ENCODE assay signal across 8 cellular contexts in the genomic region with DNA sequence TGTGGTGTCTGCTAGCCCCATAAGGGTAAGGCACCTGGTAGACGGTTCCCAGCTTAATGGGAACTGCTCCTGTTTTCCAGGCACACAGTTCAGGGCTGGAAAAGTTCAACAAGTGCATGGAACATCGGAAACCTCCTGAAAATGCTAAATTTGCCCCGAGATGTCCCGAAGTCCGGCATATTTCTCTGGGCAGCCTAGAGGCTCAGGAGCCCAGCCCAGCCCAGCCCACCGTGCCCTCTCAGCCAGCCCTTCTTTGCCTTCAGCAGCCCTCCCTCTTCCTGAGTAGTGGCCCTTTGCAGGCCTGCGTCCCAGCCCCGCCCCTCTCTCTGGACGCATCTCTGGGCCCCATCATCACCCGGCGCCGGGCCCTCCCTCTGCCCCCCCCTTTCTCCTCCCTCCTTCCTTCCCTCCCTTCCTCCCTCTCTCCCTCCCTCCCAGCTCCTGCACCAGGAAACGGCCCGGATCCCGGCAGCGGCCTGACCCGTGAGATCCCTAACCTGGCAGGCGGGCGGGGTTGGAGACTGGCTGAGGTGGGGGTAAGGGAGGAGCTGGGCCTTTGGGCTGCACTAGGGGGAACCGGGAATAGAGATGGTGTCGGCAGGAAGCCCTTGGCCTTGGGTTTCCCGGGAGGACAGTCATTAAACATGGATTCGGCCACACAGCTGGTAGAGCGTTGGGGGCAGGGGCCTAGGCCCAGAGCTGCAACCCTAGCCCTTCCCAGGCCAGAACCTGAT. TPM values are rescaled to one million over a fixed set of nuclear protein-coding genes. Genes with fewer than 3 reads are reported as not detected.
DNase-seq lines count a peak whose midpoint lies in the region; ATAC-seq, FAIRE-seq and TF ChIP-seq lines count a peak whose summit lies in the region.

A gene with protein sequence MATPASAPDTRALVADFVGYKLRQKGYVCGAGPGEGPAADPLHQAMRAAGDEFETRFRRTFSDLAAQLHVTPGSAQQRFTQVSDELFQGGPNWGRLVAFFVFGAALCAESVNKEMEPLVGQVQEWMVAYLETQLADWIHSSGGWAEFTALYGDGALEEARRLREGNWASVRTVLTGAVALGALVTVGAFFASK (plus strand): TSS at position 422 of the 734 bp plus-strand sequence. CDS start 935 bp downstream, outside the sequence.

- WGBS in heart left ventricle, 4 donors, result 0 to 1% (median 0%) methylated on average over 23 to 24 of the region's 24 CpGs
- WGBS in pancreas, 2 donors, result 0 to 1% methylated on average over 24 of the region's 24 CpGs

- H3K36me3 ChIP-seq in heart left ventricle (peaks cover 0 to 36% (median 23%) of the 10 kb centered on the region in 9 donors), pancreas (peaks cover 0 to 5% (median 0%) of the 10 kb centered on the region in 3 donors)

- peak; percentile 93 for DNase-seq in DMS79 treated with DMSO at 0.1 percent for 48 hours (lab: John Stamatoyannopoulos, UW)
- DNase-seq in NCI-H510A (lab: John Stamatoyannopoulos, UW), result peak; percentile 95
- DNase-seq in amniotic stem cell (lab: John Stamatoyannopoulos, UW), result peak; percentile 78
- DNase-seq in heart left ventricle, result peak; percentile 93 to 96 (median 93)
- peak; percentile 85 to 94 (median 92) for DNase-seq in pancreas

- H3K4me1 ChIP-seq in heart left ventricle (peaks cover 0 to 53% (median 32%) of the 10 kb centered on the region in 12 donors), pancreas (peaks cover 9 to 23% (median 19%) of the 10 kb centered on the region in 3 donors)

- no peak for FAIRE-seq in pancreas (lab: Jason Lieb, UNC)

- TF ChIP-seq CTCF in heart left ventricle (IDR thresholded peaks at IDR 0.05), result no peak
- no peak for TF ChIP-seq CTCF in pancreas (IDR thresholded peaks at IDR 0.05)

- H3K9me3 ChIP-seq in heart left ventricle (no peaks in the 10 kb centered on the region), pancreas (no peaks in the 10 kb centered on the region)

- no peaks in the 10 kb centered on the region for H3K27me3 ChIP-seq in heart left ventricle
- H3K27me3 ChIP-seq in pancreas, result no peaks in the 10 kb centered on the region

- H3K27ac ChIP-seq in heart left ventricle, result peak within 1 kb of the TSS; percentile 60 to 94 (median 90)
- peak within 1 kb of the TSS; percentile 66 to 90 (median 80) for H3K27ac ChIP-seq in pancreas

- intact Hi-C loops in heart left ventricle (cut with DNase I), result loop anchor here in 3 of 10 donors (2.0 to 10.0 kb wide), 3 partner anchors 14 to 248 kb away; partner anchors contain the start of genes ACIN1 (in 1 of the 3), C14orf119 (in 1 of the 3), PABPN1 (in 1 of the 3) and THTPA (in 1 of the 3)
- intact Hi-C loops in pancreas (cut with DNase I), result no loop called here

- H3K4me3 ChIP-seq in heart left ventricle, result peak within 1 kb of the TSS; percentile 60 to 96 (median 76)
- peak within 1 kb of the TSS; percentile 64 to 77 (median 72) for H3K4me3 ChIP-seq in pancreas

- peak in 1 of 2 donors; percentile 72 for TF ChIP-seq POLR2A in heart left ventricle (IDR thresholded peaks at IDR 0.05)

- ATAC-seq in HG02678 (IDR thresholded peaks at IDR 0.05; ENCODE audit: unreplicated experiment) (peak; percentile 18), heart left ventricle (peak; percentile 73 to 88 (median 80)), pancreas (peak; percentile 58 to 84 (median 75)), HG03342 (IDR thresholded peaks at IDR 0.05; ENCODE audit: unreplicated experiment) (no peak), HG02571 (IDR thresholded peaks at IDR 0.05; ENCODE audit: unreplicated experiment) (no peak)

RNA-seq across cellular contexts. Expression of the gene that starts here (rescaled TPM):
- total RNA-seq in heart left ventricle (10 to 100 TPM; 30.0 to 40.3 (median 36.7) TPM), pancreas (10 to 100 TPM; 24.8 to 29.7 (median 26.2) TPM)
- polyA plus RNA-seq in heart left ventricle (10 to 100 TPM; 16.6 to 52.9 TPM), pancreas (10 to 100 TPM; 28.8 to 31.6 TPM)

Comparison
In these comparisons a context has a peak if more than half of its experiments do, and no peak if none do; other contexts are left out.
1. ATAC-seq: peak in HG02678 (single experiment), heart left ventricle (4 of 4) and pancreas (4 of 4); none in HG03342 (single experiment) and HG02571 (single experiment).
2. Peak in every context shown above with its lines, with median percentiles within 50 percentile points of each other: DNase-seq.